25 cellular contexts compared by ENCODE assay signal in the genomic region with DNA sequence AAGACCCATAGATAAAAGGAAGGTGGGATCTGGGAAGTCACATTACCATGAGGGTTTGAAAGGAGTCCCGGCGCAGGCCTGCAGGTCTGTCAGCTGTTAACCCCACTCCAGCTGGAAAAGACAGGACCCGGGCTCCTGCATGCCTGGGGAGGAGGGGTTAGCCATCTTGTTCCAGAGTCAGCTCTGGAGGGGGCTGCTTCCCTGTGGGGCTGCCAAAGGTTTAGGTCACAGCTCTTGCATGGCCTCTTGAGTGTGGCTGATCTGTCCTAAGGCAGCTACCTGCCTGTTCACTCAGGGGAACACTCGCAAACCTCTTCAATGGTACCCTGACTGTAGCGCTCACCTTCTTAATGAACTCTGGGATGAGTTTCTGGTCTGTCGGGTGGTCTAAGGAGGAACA.
"Had no signal": no experiment of that assay in that cellular context is flagged by ENCODE, and none has a peak within 500 bp of the region (broad histone marks: within the 10 kb centered on the region; RNA-seq: fewer than 3 reads in every experiment).

No MANE protein-coding gene starts in this region.

- H3K36me3 Mint-ChIP-seq: mesothelial cell of epicardium had no signal

- H3K4me3 ChIP-seq: colonic mucosa, hepatocyte, left ventricle myocardium inferior, lower lobe of right lung, ovary, testis, transverse colon had no signal

- H3K36me3 ChIP-seq: colonic mucosa, ovary, transverse colon had no signal

- H3K79me2 ChIP-seq: hepatocyte had no signal

- H3K9me3 Mint-ChIP-seq: endodermal cell, memory B cell, natural killer cell, neural crest cell had no signal

- H3K9me3 ChIP-seq: colonic mucosa, left ventricle myocardium inferior, lower lobe of right lung, ovary, testis, transverse colon had no signal

- H3K4me2 ChIP-seq: hepatocyte had no signal

- DNase-seq: colonic mucosa; dermis blood vessel endothelial cell; effector CD4-positive, alpha-beta T cell; endodermal cell; erythroblast; foreskin melanocyte; head of caudate nucleus; kidney; left cardiac atrium; left ventricle myocardium inferior; lower lobe of right lung; natural killer cell; nucleus accumbens; ovary; small intestine; stimulated activated CD4-positive, alpha-beta T cell treated with anti-CD3 and anti-CD28 coated beads, Interleukin-12 subunit alpha, Interleukin-12 subunit beta, amount 100 ng/mL, for 4 hours; stimulated activated naive CD4-positive, alpha-beta T cell treated with Interleukin-2 at 50 U/mL for 16 hours; testis; transverse colon had no signal

- H3K27ac ChIP-seq: colonic mucosa, hepatocyte, left ventricle myocardium inferior, lower lobe of right lung, ovary, testis, transverse colon had no signal

- H3K4me3 Mint-ChIP-seq: endodermal cell, memory B cell, mesothelial cell of epicardium, natural killer cell, neural crest cell had no signal

- H2AFZ ChIP-seq: hepatocyte had no signal

- ATAC-seq: left cardiac atrium, lower lobe of right lung, natural killer cell, right cardiac atrium had no signal

- H3K4me1 ChIP-seq: colonic mucosa, testis, transverse colon had no signal

- H3K27ac Mint-ChIP-seq: endodermal cell, memory B cell, mesothelial cell of epicardium, progenitor cell of endocrine pancreas had no signal

- H3K27me3 ChIP-seq: colonic mucosa, hepatocyte, ovary, testis, transverse colon had no signal

- H3K4me1 Mint-ChIP-seq: mesothelial cell of epicardium had no signal
